ENCODE assay signal across 15 cellular contexts in genomic region chr15:73822998-73823397, GRCh38. TPM values are rescaled to one million over a fixed set of nuclear protein-coding genes. Genes with fewer than 3 reads are reported as not detected.
DNase-seq lines count a peak whose midpoint lies in the region; FAIRE-seq and TF ChIP-seq lines count a peak whose summit lies in the region.
"Had no signal": no experiment of that assay in that cellular context is flagged by ENCODE, and none has a peak within 500 bp of the region (broad histone marks: within the 10 kb centered on the region; RNA-seq: fewer than 3 reads in every experiment).

No MANE protein-coding gene starts in this region.

- FAIRE-seq in RCC 7860 (lab: Jason Lieb, UNC) (no peak), GM19239 (lab: Jason Lieb, UNC) (no peak)

- no peaks in the 10 kb centered on the region; the same call in 1 of the 2 replicates for H3K27me3 ChIP-seq in MG63
- H3K27me3 ChIP-seq in brain microvascular endothelial cell (replicated peaks) = no peaks in the 10 kb centered on the region

- in situ Hi-C loops in brain microvascular endothelial cell (cut with HindIII; ENCODE audit: low pct_ligation_motif_present, low sequenced_read_pairs) = no loop called here

- H3K4me3 ChIP-seq in MG63 (no peak overlapping the region), brain microvascular endothelial cell (ENCODE audit: low read depth, low read length) (no peak overlapping the region)
- H3K4me3 ChIP-seq: SK-N-MC had no signal

- no peak overlapping the region for H3K27ac ChIP-seq in brain microvascular endothelial cell
- H3K27ac ChIP-seq: epithelial cell of prostate, SK-N-MC had no signal

- peak; percentile 13 for DNase-seq in EL
- DNase-seq in MG63 = peak; percentile 15
- peak; percentile 18 for DNase-seq in brain microvascular endothelial cell
- DNase-seq in left kidney (ENCODE audit: low read depth, low spot score) = peak; percentile 81
- DNase-seq in NCI-H524 treated with DMSO at 0.1 percent for 48 hours (lab: John Stamatoyannopoulos, UW) = no peak
- DNase-seq in RCC 7860 (ENCODE audit: low spot score) = no peak
- DNase-seq in GM19239 (ENCODE audit: insufficient read length, low spot score) = no peak
- DNase-seq in medulla oblongata (ENCODE audit: extremely low spot score) = no peak
- DNase-seq: activated T-cell treated with anti-CD3 and anti-CD28 coated beads, Interleukin-2, amount 50 U/mL, for 4 hours; CD4-positive, alpha-beta T cell; NCI-H1092 treated with DMSO at 0.1 percent for 48 hours had no signal

- H3K36me3 ChIP-seq in MG63 (no peaks in the 10 kb centered on the region), brain microvascular endothelial cell (replicated peaks) (no peaks in the 10 kb centered on the region)

- TF ChIP-seq CTCF in brain microvascular endothelial cell (IDR thresholded peaks at IDR 0.05; ENCODE audit: low read depth, low read length, missing control alignments) = no peak

- no peaks in the 10 kb centered on the region for H3K9me3 ChIP-seq in MG63

RNA-seq across cellular contexts. Expression of gene TBC1D21, which starts 50.4 kb away (rescaled TPM):
- total RNA-seq in MG63 (2014; rRNA removed; shearing (Covaris generic); ENCODE audit: low replicate concordance) = not detected in 2 replicates
- total RNA-seq: activated T-cell treated with anti-CD3 and anti-CD28 coated beads, Interleukin-2, amount 50 U/mL, for 4 hours; CD4-positive, alpha-beta T cell; sciatic nerve; subcutaneous adipose tissue had no signal

Comparison
In these comparisons a context has a peak if more than half of its experiments do, and no peak if none do; other contexts are left out.
1. DNase-seq: peak in EL (single experiment), MG63 (single experiment), brain microvascular endothelial cell (single experiment) and left kidney (single experiment); none in NCI-H524 treated with DMSO at 0.1 percent for 48 hours (single experiment), RCC 7860 (single experiment), GM19239 (single experiment) and medulla oblongata (single experiment).